Comparison of ENCODE assay signal across 1 cellular context in the genomic region with DNA sequence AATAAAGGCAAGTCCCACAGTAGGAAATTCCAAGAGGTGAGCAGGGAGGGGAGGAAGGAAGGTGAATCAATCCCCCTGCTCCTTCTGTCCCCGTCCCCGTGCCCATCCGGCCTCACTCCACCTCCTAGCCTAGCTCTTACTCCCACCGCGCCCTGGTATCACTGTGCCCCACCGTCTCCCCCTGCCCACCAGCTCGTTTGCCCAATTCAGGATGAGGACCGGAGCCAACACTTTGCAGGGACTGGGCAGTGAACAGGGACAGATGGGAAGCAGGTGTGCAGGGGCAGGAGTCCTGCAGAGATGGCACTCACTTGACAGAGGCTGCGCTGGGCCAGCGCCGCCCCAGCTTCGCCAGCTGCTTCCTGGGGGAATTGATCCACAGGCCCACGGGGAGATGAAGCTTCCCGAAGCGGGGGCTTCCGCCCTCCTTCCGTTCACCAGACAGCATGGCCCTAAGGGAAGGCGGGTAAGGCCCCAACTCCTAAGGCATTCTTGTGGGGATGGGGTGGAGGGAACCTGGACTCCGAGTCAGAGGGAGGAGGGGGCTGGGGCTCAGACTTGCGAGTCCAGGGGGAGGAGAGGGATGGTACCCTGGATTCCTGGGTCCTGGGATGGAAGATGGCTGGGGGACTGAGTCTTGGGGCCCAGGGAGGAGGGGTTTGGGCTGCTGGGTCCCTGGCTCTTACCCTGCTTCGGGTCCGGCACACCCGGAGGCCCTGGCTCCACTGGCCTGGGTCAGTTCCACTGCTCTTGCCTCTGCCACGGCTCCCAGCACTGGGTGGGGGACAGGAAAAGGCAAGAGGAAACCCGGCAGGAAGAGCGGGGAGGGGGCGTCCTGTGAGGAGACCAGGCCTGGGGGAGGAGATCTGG.
TF ChIP-seq lines count a peak whose summit lies in the region.

A gene with protein sequence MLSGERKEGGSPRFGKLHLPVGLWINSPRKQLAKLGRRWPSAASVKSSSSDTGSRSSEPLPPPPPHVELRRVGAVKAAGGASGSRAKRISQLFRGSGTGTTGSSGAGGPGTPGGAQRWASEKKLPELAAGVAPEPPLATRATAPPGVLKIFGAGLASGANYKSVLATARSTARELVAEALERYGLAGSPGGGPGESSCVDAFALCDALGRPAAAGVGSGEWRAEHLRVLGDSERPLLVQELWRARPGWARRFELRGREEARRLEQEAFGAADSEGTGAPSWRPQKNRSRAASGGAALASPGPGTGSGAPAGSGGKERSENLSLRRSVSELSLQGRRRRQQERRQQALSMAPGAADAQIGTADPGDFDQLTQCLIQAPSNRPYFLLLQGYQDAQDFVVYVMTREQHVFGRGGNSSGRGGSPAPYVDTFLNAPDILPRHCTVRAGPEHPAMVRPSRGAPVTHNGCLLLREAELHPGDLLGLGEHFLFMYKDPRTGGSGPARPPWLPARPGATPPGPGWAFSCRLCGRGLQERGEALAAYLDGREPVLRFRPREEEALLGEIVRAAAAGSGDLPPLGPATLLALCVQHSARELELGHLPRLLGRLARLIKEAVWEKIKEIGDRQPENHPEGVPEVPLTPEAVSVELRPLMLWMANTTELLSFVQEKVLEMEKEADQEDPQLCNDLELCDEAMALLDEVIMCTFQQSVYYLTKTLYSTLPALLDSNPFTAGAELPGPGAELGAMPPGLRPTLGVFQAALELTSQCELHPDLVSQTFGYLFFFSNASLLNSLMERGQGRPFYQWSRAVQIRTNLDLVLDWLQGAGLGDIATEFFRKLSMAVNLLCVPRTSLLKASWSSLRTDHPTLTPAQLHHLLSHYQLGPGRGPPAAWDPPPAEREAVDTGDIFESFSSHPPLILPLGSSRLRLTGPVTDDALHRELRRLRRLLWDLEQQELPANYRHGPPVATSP (minus strand): TSS at position 776 of the 870 bp plus-strand sequence. CDS start 328 bp downstream, at position 448.

TF ChIP-seq in HepG2, 621 proteins besides CTCF, POLR2A, EP300 and RAD21 (continued from another document):
- 0 out of 2 replicates have a peak, but pooled peaks have one; percentile 0 for TF ChIP-seq CHCHD3 (CRISPR knock-in tag; IDR thresholded peaks at IDR 0.05)
- TF ChIP-seq, protein P1, sequence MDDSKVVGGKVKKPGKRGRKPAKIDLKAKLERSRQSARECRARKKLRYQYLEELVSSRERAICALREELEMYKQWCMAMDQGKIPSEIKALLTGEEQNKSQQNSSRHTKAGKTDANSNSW (CRISPR knock-in tag; IDR thresholded peaks at IDR 0.05; ENCODE audit: borderline replicate concordance), result no peak
